Comparison of ENCODE assay signal across 22 cellular contexts in the genomic region with DNA sequence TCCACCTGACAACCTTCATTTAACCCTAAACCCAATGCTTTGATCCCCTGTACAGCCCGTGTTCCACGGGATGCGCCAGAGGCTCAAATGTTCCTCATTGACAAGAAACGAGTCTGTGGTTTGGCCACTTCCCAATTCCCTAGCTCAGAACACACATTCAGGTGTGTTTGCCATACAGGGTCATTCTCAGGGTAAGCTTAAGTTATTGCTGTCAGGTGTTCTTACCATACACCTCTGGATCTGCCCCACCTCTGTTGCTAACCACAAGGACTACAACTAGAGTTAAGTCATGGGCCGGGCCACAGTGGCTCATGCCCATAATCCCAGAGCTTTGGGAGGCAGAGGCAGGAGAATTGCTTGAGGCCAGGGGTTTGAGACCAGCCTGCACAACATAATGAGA. TPM values are rescaled to one million over a fixed set of nuclear protein-coding genes. Genes with fewer than 3 reads are reported as not detected.
DNase-seq lines count a peak whose midpoint lies in the region; ATAC-seq and TF ChIP-seq lines count a peak whose summit lies in the region.
"Had no signal": no experiment of that assay in that cellular context is flagged by ENCODE, and none has a peak within 500 bp of the region (broad histone marks: within the 10 kb centered on the region; RNA-seq: fewer than 3 reads in every experiment).

No MANE protein-coding gene starts in this region.

- no peaks in the 10 kb centered on the region for H3K27me3 ChIP-seq in prostate gland (replicated peaks; ENCODE audit: insufficient read depth)

- intact Hi-C loops in prostate gland (cut with DNase I): no loop called here

- H3K4me3 ChIP-seq in Jurkat, Clone E6-1 (ENCODE audit: low read length): no peak overlapping the region
- H3K4me3 ChIP-seq in epithelial cell of esophagus (ENCODE audit: low read length): no peak overlapping the region
- H3K4me3 ChIP-seq in prostate gland: no peak overlapping the region
- H3K4me3 ChIP-seq: GM12878, smooth muscle cell had no signal

- 44% methylated on average over 5 of the region's 5 CpGs for WGBS in prostate gland

- no peaks in the 10 kb centered on the region for H3K36me3 ChIP-seq in prostate gland

- TF ChIP-seq POLR2A in prostate gland (IDR thresholded peaks at IDR 0.05): no peak

- no peaks in the 10 kb centered on the region for H3K4me1 ChIP-seq in prostate gland (replicated peaks)

- no peak overlapping the region for H3K27ac ChIP-seq in prostate gland

- ATAC-seq in HG03457 (IDR thresholded peaks at IDR 0.05; ENCODE audit: unreplicated experiment) (no peak), HG02759 (IDR thresholded peaks at IDR 0.05; ENCODE audit: unreplicated experiment) (no peak)
- ATAC-seq: GM12878, natural killer cell had no signal

- peak; percentile 7 for DNase-seq in Jurkat, Clone E6-1 (ENCODE audit: low read depth, low spot score)
- DNase-seq in NCI-H510A (lab: John Stamatoyannopoulos, UW) (peak; percentile 55), epithelial cell of esophagus (ENCODE audit: low read depth) (peak; percentile 95), prostate gland (ENCODE audit: low spot score) (peak; percentile 90), medulla oblongata (ENCODE audit: extremely low spot score) (no peak)
- DNase-seq: activated CD4-positive, alpha-beta T cell treated with anti-CD3 and anti-CD28 coated beads, Interleukin-2, amount 10 ng/mL, durations not matched to agents 24 days and 14 days; activated gamma-delta T cell treated with Interleukin-2 at 50 U/mL for 16 hours; AML-193; amniotic stem cell; central memory CD4-positive, alpha-beta T cell; effector CD4-positive, alpha-beta T cell; GDM1; head of caudate nucleus; natural killer cell; NCI-H1694; NCI-H69; posterior cingulate gyrus; stimulated activated CD8-positive, alpha-beta memory T cell treated with anti-CD3 and anti-CD28 coated beads, Interleukin-4, amount 100 ng/mL, for 48 hours had no signal

- H3K9me3 ChIP-seq in prostate gland: no peaks in the 10 kb centered on the region

- no peak for TF ChIP-seq CTCF in epithelial cell of esophagus (IDR thresholded peaks at IDR 0.05; ENCODE audit: insufficient read depth, low read depth, low read length, missing control alignments)
- TF ChIP-seq CTCF in prostate gland (IDR thresholded peaks at IDR 0.05): no peak

RNA-seq across cellular contexts. Expression of a gene that starts 45.6 kb away (rescaled TPM):
- 54.3 TPM for polyA plus RNA-seq in Jurkat, Clone E6-1 (2012; ENCODE audit: insufficient read depth, insufficient read length)
- total RNA-seq in prostate gland: 10 to 100 TPM in 1 of 2 donors, 1 to 10 TPM in 1; 9.0 to 11.8 TPM

RNA-seq across cellular contexts. Expression of a gene that starts 53.2 kb away (rescaled TPM):
- polyA plus RNA-seq in Jurkat, Clone E6-1 (2012; ENCODE audit: insufficient read depth, insufficient read length): 5.5 TPM
- total RNA-seq in prostate gland: 10 to 100 TPM; 17.5 to 25.4 TPM
